Comparison of ENCODE assay signal across 12 cellular contexts in the genomic region with DNA sequence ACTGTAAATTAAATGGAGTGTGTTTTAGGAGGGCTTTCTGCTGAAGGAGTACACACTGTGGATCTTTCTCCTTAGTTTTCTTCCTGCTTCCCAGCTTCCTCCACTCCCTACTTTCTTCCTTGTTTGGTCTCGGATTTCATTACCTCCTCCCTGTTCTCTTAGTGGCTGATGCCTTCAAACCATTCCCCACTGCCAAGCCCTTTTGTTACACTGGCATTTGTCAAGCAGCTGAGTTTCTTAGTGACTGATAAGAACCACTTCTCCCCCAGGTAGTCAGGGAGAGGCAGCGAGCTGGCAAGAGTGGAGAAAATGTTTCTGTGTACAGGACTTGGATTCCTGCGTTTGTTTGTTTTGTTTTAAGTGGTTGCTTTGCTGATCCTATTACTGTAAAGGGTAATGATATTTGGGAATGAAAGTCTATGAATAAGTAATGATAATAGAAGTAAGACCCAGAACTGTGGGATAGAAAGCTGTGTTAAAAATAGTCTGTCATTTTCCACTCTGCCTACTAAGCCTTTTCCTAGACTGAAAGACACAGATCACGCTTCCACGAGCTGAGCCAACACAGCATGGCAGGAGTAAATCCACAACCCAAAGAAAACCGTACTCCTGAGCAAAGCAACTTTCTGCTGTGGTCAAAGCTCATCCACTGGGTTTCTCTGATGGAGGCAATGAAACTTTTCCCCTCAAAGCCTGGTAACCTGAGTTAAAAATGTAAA. TPM values are rescaled to one million over a fixed set of nuclear protein-coding genes. Genes with fewer than 3 reads are reported as not detected.
A peak's percentile ranks its signal among the peaks of the same experiment; 100 is the strongest.
DNase-seq lines count a peak whose midpoint lies in the region; ATAC-seq and FAIRE-seq lines count a peak whose summit lies in the region.
"Had no signal": no experiment of that assay in that cellular context is flagged by ENCODE, and none has a peak within 500 bp of the region (broad histone marks: within the 10 kb centered on the region; RNA-seq: fewer than 3 reads in every experiment).

No MANE protein-coding gene starts in this region.

- peak overlapping the region in 1 of 2 donors; percentile 70 for H3K27ac ChIP-seq in small intestine (ENCODE audit: low read depth in 1 of 2, low read length in 1 of 2)
- H3K27ac ChIP-seq: 22Rv1 had no signal

- no peaks in the 10 kb centered on the region for H3K36me3 ChIP-seq in small intestine (ENCODE audit: control insufficient read depth in 2 of 2, insufficient read depth in 2 of 2, low read length in 2 of 2)

- DNase-seq in DMS 273 (lab: John Stamatoyannopoulos, UW; ENCODE audit: unreplicated experiment) = peak; percentile 34
- DNase-seq in DMS 273 treated with DMSO at 0.1 percent for 48 hours (lab: John Stamatoyannopoulos, UW) = no peak
- DNase-seq in SK-N-DZ (ENCODE audit: low spot score) = peak; percentile 57
- peak; percentile 70 for DNase-seq in iPS-NIHi7 (ENCODE audit: extremely low spot score)
- DNase-seq in small intestine = peak; percentile 82
- no peak for DNase-seq in activated CD4-positive, alpha-beta T cell treated with anti-CD3 and anti-CD28 coated beads, Interleukin-2, amount 50 U/mL, for 4 hours
- DNase-seq: effector CD4-positive, alpha-beta T cell; midbrain had no signal

- no peaks in the 10 kb centered on the region for H3K9me3 ChIP-seq in small intestine (ENCODE audit: control insufficient read depth, low read depth)

- FAIRE-seq in small intestine (lab: Jason Lieb, UNC) = no peak
- FAIRE-seq: RCC 7860 had no signal

- no peaks in the 10 kb centered on the region for H3K27me3 ChIP-seq in small intestine (ENCODE audit: control insufficient read depth in 2 of 2, insufficient read depth in 2 of 2, low read length in 2 of 2)

- ATAC-seq in GM18909 (IDR thresholded peaks at IDR 0.05; ENCODE audit: poor library complexity, unreplicated experiment) = no peak
- ATAC-seq in HG02642 (IDR thresholded peaks at IDR 0.05; ENCODE audit: poor library complexity, unreplicated experiment) = no peak

- H3K4me3 ChIP-seq in small intestine (ENCODE audit: low read depth in 1 of 2, low read length in 2 of 2) = no peak overlapping the region

- 5 to 33% (median 17%) methylated on average over 6 of the region's 6 CpGs for WGBS in small intestine, 3 donors

- peaks cover 0 to 3% of the 10 kb centered on the region in 2 donors for H3K4me1 ChIP-seq in small intestine (ENCODE audit: control insufficient read depth in 2 of 2, insufficient read depth in 1 of 2, low read depth in 1 of 2, low read length in 1 of 2)

RNA-seq across cellular contexts. Expression of a gene that starts 10.1 kb away (rescaled TPM):
- 8.2 and 9.4 TPM in 2 replicates for polyA plus RNA-seq in SK-N-DZ (2014; cell fraction: cytosol; rRNA removed)
- 5.8 and 8.9 TPM in 2 replicates for polyA plus RNA-seq in SK-N-DZ (2014; cell fraction: nucleus; rRNA removed)
- polyA plus RNA-seq in small intestine = under 1 TPM in 1 of 3 donors, not detected in 2; 0.88 TPM

Comparison
In these comparisons a context has a peak if more than half of its experiments do, and no peak if none do; other contexts are left out.
1. DNase-seq: peak in DMS 273 (single experiment), SK-N-DZ (single experiment), iPS-NIHi7 (single experiment) and small intestine (single experiment); none in DMS 273 treated with DMSO at 0.1 percent for 48 hours (single experiment) and activated CD4-positive, alpha-beta T cell treated with anti-CD3 and anti-CD28 coated beads, Interleukin-2, amount 50 U/mL, for 4 hours (0 of 2).